In genomic region chr1:67468066-67468718, GRCh38 we compare ENCODE assay signal across 1 cellular context.
TF ChIP-seq lines count a peak whose summit lies in the region.

No MANE protein-coding gene starts in this region.

TF ChIP-seq in HepG2, 621 proteins besides CTCF, POLR2A, EP300 and RAD21:
- TF ChIP-seq ZNF17 (CRISPR knock-in tag; IDR thresholded peaks at IDR 0.05) (no peak), JARID2 (CRISPR knock-in tag; IDR thresholded peaks at IDR 0.05; ENCODE audit: insufficient replicate concordance) (no peak), RBM22 (optimal IDR thresholded peaks at IDR 0.05; ENCODE audit: low read length) (no peak), ZSCAN21 (CRISPR knock-in tag; IDR thresholded peaks at IDR 0.05; ENCODE audit: borderline replicate concordance) (no peak), ZSCAN20 (CRISPR knock-in tag; IDR thresholded peaks at IDR 0.05; ENCODE audit: borderline replicate concordance) (no peak), EEA1 (CRISPR knock-in tag; IDR thresholded peaks at IDR 0.05; ENCODE audit: borderline replicate concordance) (no peak)
- TF ChIP-seq, protein P1, sequence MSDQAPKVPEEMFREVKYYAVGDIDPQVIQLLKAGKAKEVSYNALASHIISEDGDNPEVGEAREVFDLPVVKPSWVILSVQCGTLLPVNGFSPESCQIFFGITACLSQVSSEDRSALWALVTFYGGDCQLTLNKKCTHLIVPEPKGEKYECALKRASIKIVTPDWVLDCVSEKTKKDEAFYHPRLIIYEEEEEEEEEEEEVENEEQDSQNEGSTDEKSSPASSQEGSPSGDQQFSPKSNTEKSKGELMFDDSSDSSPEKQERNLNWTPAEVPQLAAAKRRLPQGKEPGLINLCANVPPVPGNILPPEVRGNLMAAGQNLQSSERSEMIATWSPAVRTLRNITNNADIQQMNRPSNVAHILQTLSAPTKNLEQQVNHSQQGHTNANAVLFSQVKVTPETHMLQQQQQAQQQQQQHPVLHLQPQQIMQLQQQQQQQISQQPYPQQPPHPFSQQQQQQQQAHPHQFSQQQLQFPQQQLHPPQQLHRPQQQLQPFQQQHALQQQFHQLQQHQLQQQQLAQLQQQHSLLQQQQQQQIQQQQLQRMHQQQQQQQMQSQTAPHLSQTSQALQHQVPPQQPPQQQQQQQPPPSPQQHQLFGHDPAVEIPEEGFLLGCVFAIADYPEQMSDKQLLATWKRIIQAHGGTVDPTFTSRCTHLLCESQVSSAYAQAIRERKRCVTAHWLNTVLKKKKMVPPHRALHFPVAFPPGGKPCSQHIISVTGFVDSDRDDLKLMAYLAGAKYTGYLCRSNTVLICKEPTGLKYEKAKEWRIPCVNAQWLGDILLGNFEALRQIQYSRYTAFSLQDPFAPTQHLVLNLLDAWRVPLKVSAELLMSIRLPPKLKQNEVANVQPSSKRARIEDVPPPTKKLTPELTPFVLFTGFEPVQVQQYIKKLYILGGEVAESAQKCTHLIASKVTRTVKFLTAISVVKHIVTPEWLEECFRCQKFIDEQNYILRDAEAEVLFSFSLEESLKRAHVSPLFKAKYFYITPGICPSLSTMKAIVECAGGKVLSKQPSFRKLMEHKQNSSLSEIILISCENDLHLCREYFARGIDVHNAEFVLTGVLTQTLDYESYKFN (CRISPR knock-in tag; conservative IDR thresholded peaks at IDR 0.05), result no peak
